Comparison of ENCODE assay signal across 9 cellular contexts in the genomic region with DNA sequence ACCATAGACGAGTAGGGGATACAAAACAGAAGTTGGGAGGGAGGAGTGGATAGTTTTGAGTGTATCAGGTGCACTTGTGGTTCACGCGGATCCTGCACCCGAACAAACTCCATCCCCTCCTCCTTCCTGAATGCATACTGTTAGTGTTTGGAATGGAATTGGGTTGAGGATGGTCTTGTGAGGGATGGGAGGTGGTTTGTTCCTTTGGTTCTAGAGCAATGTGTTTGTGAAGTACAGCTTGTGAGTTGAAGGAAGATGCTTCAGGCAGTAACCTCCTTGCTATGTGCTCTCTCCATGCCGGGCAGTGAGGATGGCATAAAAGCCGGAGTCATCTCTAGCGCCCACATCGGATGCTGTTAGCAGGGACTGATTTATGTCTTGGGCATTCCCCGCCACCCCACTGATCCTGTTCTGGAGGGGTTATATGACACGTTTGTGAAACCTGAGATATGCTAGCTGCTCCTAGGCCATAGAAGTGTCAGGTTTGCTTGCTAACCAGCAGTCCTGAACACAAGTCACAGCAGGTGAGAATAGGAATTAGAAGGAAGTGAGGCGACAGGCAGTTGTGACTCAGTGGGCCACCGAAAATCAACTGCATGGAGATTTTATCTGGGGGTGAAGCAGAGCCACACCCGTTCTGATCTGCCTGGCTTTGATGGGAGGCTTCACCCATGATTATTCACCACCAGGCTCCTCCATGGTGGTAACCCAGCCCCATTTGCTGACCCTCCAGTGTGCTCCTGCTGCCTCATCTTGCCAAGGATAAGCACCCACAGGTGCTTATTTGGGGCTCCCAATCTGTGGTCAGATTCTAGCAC.
A peak's percentile ranks its signal among the peaks of the same experiment; 100 is the strongest.
DNase-seq lines count a peak whose midpoint lies in the region; ATAC-seq lines count a peak whose summit lies in the region.
"Had no signal": no experiment of that assay in that cellular context is flagged by ENCODE, and none has a peak within 500 bp of the region (broad histone marks: within the 10 kb centered on the region; RNA-seq: fewer than 3 reads in every experiment).

No MANE protein-coding gene starts in this region.

- H3K4me3 ChIP-seq in NT2/D1 (ENCODE audit: insufficient read length, low read depth) (peak overlapping the region; percentile 85), iPS-18a (ENCODE audit: low read length) (peak overlapping the region; percentile 75)

- H3K9me3 ChIP-seq in NT2/D1 (ENCODE audit: insufficient read depth, low read length) = peaks cover 4% of the 10 kb centered on the region; the same call in 1 of the 2 replicates
- H3K9me3 ChIP-seq in iPS-18a (ENCODE audit: control insufficient read depth, low read depth, low read length) = no peaks in the 10 kb centered on the region

- H3K27me3 ChIP-seq in NT2/D1 (ENCODE audit: insufficient read depth, insufficient read length) (no peaks in the 10 kb centered on the region), iPS-18a (ENCODE audit: control insufficient read depth, insufficient read depth, low read length) (peaks cover 11% of the 10 kb centered on the region)

- ATAC-seq in HG03280 (IDR thresholded peaks at IDR 0.05; ENCODE audit: unreplicated experiment) = no peak

- H3K27ac ChIP-seq in iPS-18a (ENCODE audit: low read length) = no peak overlapping the region
- H3K27ac ChIP-seq: 22Rv1 had no signal

- DNase-seq in DMS 273 (lab: John Stamatoyannopoulos, UW; ENCODE audit: unreplicated experiment) = peak; percentile 59
- no peak for DNase-seq in DMS 273 treated with DMSO at 0.1 percent for 48 hours (lab: John Stamatoyannopoulos, UW)
- DNase-seq in NT2/D1 (ENCODE audit: low read depth, low spot score) = no peak
- DNase-seq in activated naive CD4-positive, alpha-beta T cell treated with anti-CD3 and anti-CD28 coated beads, Interleukin-2, amount 50 U/mL, for 16 hours = peak; percentile 76
- peak; percentile 82 for DNase-seq in stimulated activated CD4-positive, alpha-beta T cell treated with anti-CD3 and anti-CD28 coated beads, Interleukin-15, amount 100 ng/mL, for 24 hours
- DNase-seq in NK-92 treated with Interleukin-12 subunit alpha and Interleukin-12 subunit beta, amount 100 ng/mL, for 24 hours (lab: John Stamatoyannopoulos, UW) = no peak

- H3K9ac ChIP-seq in NT2/D1 (ENCODE audit: insufficient read length, low read depth) (peak overlapping the region; percentile 95), iPS-18a (ENCODE audit: low read length) (peak overlapping the region; percentile 36)

- H3K4me1 ChIP-seq in NT2/D1 (ENCODE audit: insufficient read depth, insufficient read length) (peaks cover 18% of the 10 kb centered on the region), iPS-18a (ENCODE audit: control insufficient read depth, low read depth, low read length) (peaks cover 29% of the 10 kb centered on the region)

- H3K36me3 ChIP-seq in NT2/D1 (ENCODE audit: insufficient read depth, insufficient read length, low read length) (peaks cover 34% of the 10 kb centered on the region), iPS-18a (ENCODE audit: control insufficient read depth, low read depth, low read length) (no peaks in the 10 kb centered on the region)

Comparison
In these comparisons a context has a peak if more than half of its experiments do, and no peak if none do; other contexts are left out.
1. DNase-seq: peak in DMS 273 (single experiment), activated naive CD4-positive, alpha-beta T cell treated with anti-CD3 and anti-CD28 coated beads, Interleukin-2, amount 50 U/mL, for 16 hours (single experiment) and stimulated activated CD4-positive, alpha-beta T cell treated with anti-CD3 and anti-CD28 coated beads, Interleukin-15, amount 100 ng/mL, for 24 hours (single experiment); none in DMS 273 treated with DMSO at 0.1 percent for 48 hours (single experiment), NT2/D1 (single experiment) and NK-92 treated with Interleukin-12 subunit alpha and Interleukin-12 subunit beta, amount 100 ng/mL, for 24 hours (single experiment).